9 cellular contexts compared by ENCODE assay signal in the genomic region with DNA sequence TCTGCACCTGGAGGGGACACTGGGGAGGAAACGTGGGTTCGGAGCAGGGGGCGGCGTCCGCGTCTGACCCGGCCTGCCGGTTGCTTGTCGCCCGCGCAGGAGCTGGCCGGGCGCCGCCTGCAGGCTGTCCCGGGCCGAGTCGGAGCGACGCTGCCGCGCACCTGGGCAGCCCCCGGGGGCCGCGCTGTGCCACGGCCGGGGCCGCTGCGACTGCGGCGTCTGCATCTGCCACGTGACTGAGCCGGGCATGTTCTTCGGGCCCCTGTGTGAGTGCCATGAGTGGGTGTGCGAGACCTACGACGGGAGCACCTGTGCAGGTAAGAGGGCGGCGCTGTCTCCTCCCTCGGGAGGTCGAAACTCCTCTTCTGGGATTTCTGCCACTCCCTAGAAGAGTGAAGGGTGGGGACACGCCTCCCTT. TPM values are rescaled to one million over a fixed set of nuclear protein-coding genes. Genes with fewer than 3 reads are reported as not detected.
DNase-seq lines count a peak whose midpoint lies in the region; ATAC-seq and TF ChIP-seq lines count a peak whose summit lies in the region.
"Had no signal": no experiment of that assay in that cellular context is flagged by ENCODE, and none has a peak within 500 bp of the region (broad histone marks: within the 10 kb centered on the region; RNA-seq: fewer than 3 reads in every experiment).

No MANE protein-coding gene starts in this region.

- TF ChIP-seq CTCF in endothelial cell (IDR thresholded peaks at IDR 0.05; ENCODE audit: unreplicated experiment), result no peak
- no peak for TF ChIP-seq CTCF in parathyroid adenoma (IDR thresholded peaks at IDR 0.05)

- no peak overlapping the region for H3K9ac ChIP-seq in parathyroid adenoma

- no peaks in the 10 kb centered on the region for H3K36me3 ChIP-seq in parathyroid adenoma (ENCODE audit: control insufficient read depth, insufficient read depth, low read length)
- no peaks in the 10 kb centered on the region for H3K36me3 ChIP-seq in naive thymus-derived CD4-positive, alpha-beta T cell (ENCODE audit: control insufficient read depth in 2 of 3, insufficient read depth in 3 of 3, low read length in 3 of 3)

- H2AFZ ChIP-seq in parathyroid adenoma, result peak overlapping the region; percentile 77

- H3K27ac ChIP-seq in parathyroid adenoma, result no peak overlapping the region
- H3K27ac ChIP-seq in naive thymus-derived CD4-positive, alpha-beta T cell (ENCODE audit: low read depth, low read length), result no peak overlapping the region

- CTCF ChIA-PET in naive thymus-derived CD4-positive, alpha-beta T cell (lab: Charles Lee), result no interaction called here

- no peaks in the 10 kb centered on the region for H3K9me3 ChIP-seq in parathyroid adenoma (ENCODE audit: control insufficient read depth, low read length)
- H3K9me3 ChIP-seq in naive thymus-derived CD4-positive, alpha-beta T cell (ENCODE audit: control insufficient read depth in 2 of 3, low read length in 3 of 3), result no peaks in the 10 kb centered on the region

- no peaks in the 10 kb centered on the region for H3K79me2 ChIP-seq in parathyroid adenoma

- H3K27me3 ChIP-seq in parathyroid adenoma (ENCODE audit: control insufficient read depth, insufficient read depth, low read length), result no peaks in the 10 kb centered on the region
- peaks cover 0 to 8% of the 10 kb centered on the region in 2 donors for H3K27me3 ChIP-seq in naive thymus-derived CD4-positive, alpha-beta T cell (ENCODE audit: control insufficient read depth in 2 of 2, insufficient read depth in 2 of 2, low read length in 2 of 2)

- intact Hi-C loops in naive thymus-derived CD4-positive, alpha-beta T cell (cut with micrococcal nuclease), result no loop called here

- no peaks in the 10 kb centered on the region for H3K4me1 ChIP-seq in parathyroid adenoma
- H3K4me1 ChIP-seq in naive thymus-derived CD4-positive, alpha-beta T cell (ENCODE audit: control insufficient read depth in 2 of 2, insufficient read depth in 2 of 2, low read length in 2 of 2), result no peaks in the 10 kb centered on the region

- no peaks in the 10 kb centered on the region for H3K4me1 Mint-ChIP-seq in endothelial cell (ENCODE audit: unreplicated experiment)
- peaks cover 0 to 9% (median 0%) of the 10 kb centered on the region in 7 donors for H3K4me1 Mint-ChIP-seq in naive thymus-derived CD4-positive, alpha-beta T cell
- H3K4me1 Mint-ChIP-seq in stimulated activated naive B cell treated with anti-CD40 and anti-IgM and Interleukin-4, amounts not matched to agents 10 μg/mL and 1 μg/mL and 100 μg/mL, for 72 hours, result no peaks in the 10 kb centered on the region

- peak overlapping the region; percentile 57 for H3K4me3 ChIP-seq in parathyroid adenoma (ENCODE audit: low read depth, low read length)
- no peak overlapping the region for H3K4me3 ChIP-seq in naive thymus-derived CD4-positive, alpha-beta T cell (ENCODE audit: low read length)

- peak; percentile 3 for DNase-seq in DMS 273 (lab: John Stamatoyannopoulos, UW; ENCODE audit: unreplicated experiment)
- no peak for DNase-seq in DMS 273 treated with DMSO at 0.1 percent for 48 hours (lab: John Stamatoyannopoulos, UW)
- DNase-seq in HT1080 (ENCODE audit: low read depth), result peak; percentile 29
- peak; percentile 18 for DNase-seq in endothelial cell (ENCODE audit: low spot score)
- no peak for DNase-seq in naive thymus-derived CD4-positive, alpha-beta T cell
- no peak for DNase-seq in occipital lobe (lab: John Stamatoyannopoulos, UW)
- no peak for DNase-seq in stimulated activated naive B cell treated with anti-CD40 and anti-IgM and Interleukin-4, amounts not matched to agents 10 μg/mL and 1 μg/mL and 100 μg/mL, for 72 hours

- H3K9me3 Mint-ChIP-seq in endothelial cell (ENCODE audit: unreplicated experiment), result no peaks in the 10 kb centered on the region
- H3K9me3 Mint-ChIP-seq in naive thymus-derived CD4-positive, alpha-beta T cell, result peaks cover 0 to 5% (median 0%) of the 10 kb centered on the region in 11 donors
- H3K9me3 Mint-ChIP-seq in stimulated activated naive B cell treated with anti-CD40 and anti-IgM and Interleukin-4, amounts not matched to agents 10 μg/mL and 1 μg/mL and 100 μg/mL, for 72 hours, result peaks cover 0 to 2% of the 10 kb centered on the region in 2 donors

- peak overlapping the region; percentile 91 for H3K4me2 ChIP-seq in parathyroid adenoma (ENCODE audit: low read length)

- H3K36me3 Mint-ChIP-seq in endothelial cell (ENCODE audit: low read depth, unreplicated experiment), result no peaks in the 10 kb centered on the region
- no peaks in the 10 kb centered on the region for H3K36me3 Mint-ChIP-seq in naive thymus-derived CD4-positive, alpha-beta T cell
- no peaks in the 10 kb centered on the region for H3K36me3 Mint-ChIP-seq in stimulated activated naive B cell treated with anti-CD40 and anti-IgM and Interleukin-4, amounts not matched to agents 10 μg/mL and 1 μg/mL and 100 μg/mL, for 72 hours

- H3K27ac Mint-ChIP-seq in endothelial cell (ENCODE audit: unreplicated experiment), result no peak overlapping the region
- no peak overlapping the region for H3K27ac Mint-ChIP-seq in naive thymus-derived CD4-positive, alpha-beta T cell
- no peak overlapping the region for H3K27ac Mint-ChIP-seq in stimulated activated naive B cell treated with anti-CD40 and anti-IgM and Interleukin-4, amounts not matched to agents 10 μg/mL and 1 μg/mL and 100 μg/mL, for 72 hours

- POLR2A ChIA-PET in naive thymus-derived CD4-positive, alpha-beta T cell (lab: Charles Lee), result no interaction called here

- no peak for ATAC-seq in naive thymus-derived CD4-positive, alpha-beta T cell
- ATAC-seq in stimulated activated naive B cell treated with anti-CD40 and anti-IgM and Interleukin-4, amounts not matched to agents 10 μg/mL and 1 μg/mL and 100 μg/mL, for 72 hours (replicated peaks), result no peak

- no peak overlapping the region for H3K4me3 Mint-ChIP-seq in endothelial cell (ENCODE audit: unreplicated experiment)
- peak overlapping the region in 3 of 10 donors; percentile 23 to 54 (median 32) for H3K4me3 Mint-ChIP-seq in naive thymus-derived CD4-positive, alpha-beta T cell
- H3K4me3 Mint-ChIP-seq in stimulated activated naive B cell treated with anti-CD40 and anti-IgM and Interleukin-4, amounts not matched to agents 10 μg/mL and 1 μg/mL and 100 μg/mL, for 72 hours, result no peak overlapping the region

- H3K27me3 Mint-ChIP-seq in endothelial cell (ENCODE audit: unreplicated experiment), result no peaks in the 10 kb centered on the region
- H3K27me3 Mint-ChIP-seq in naive thymus-derived CD4-positive, alpha-beta T cell, result peaks cover 13 to 47% (median 34%) of the 10 kb centered on the region in 5 donors
- H3K27me3 Mint-ChIP-seq in stimulated activated naive B cell treated with anti-CD40 and anti-IgM and Interleukin-4, amounts not matched to agents 10 μg/mL and 1 μg/mL and 100 μg/mL, for 72 hours, result peaks cover 20 to 23% of the 10 kb centered on the region in 2 donors

RNA-seq across cellular contexts. Expression of gene ITGBL1, which starts 1.3 kb away (rescaled TPM):
- 39.5 and 44.0 TPM in 2 replicates for total RNA-seq in HT1080 (2014; rRNA removed; shearing (Covaris generic))
- 39.9 and 51.4 TPM in 2 replicates for polyA plus RNA-seq in HT1080 (2015; cell fraction: cytosol; rRNA removed)
- 87.8 and 96.9 TPM in 2 replicates for polyA plus RNA-seq in HT1080 (2015; cell fraction: nucleus; rRNA removed)
- total RNA-seq in endothelial cell (ENCODE audit: unreplicated experiment), result not detected
- not detected for total RNA-seq in naive thymus-derived CD4-positive, alpha-beta T cell
- polyA plus RNA-seq in naive thymus-derived CD4-positive, alpha-beta T cell, result not detected
- total RNA-seq in occipital lobe, result 1.1 TPM
- total RNA-seq: T-helper 2 cell treated with Interferon-gamma antibody and Interleukin-4, amounts not matched to agents 100 ng/mL and 5 ng/mL, for 36 hours had no signal

RNA-seq across cellular contexts. Expression of gene NALCN, which starts 37.5 kb away (rescaled TPM):
- total RNA-seq in HT1080 (2014; rRNA removed; shearing (Covaris generic)), result 3.1 and 3.3 TPM in 2 replicates
- 4.6 and 5.6 TPM in 2 replicates for polyA plus RNA-seq in HT1080 (2015; cell fraction: cytosol; rRNA removed)
- 3.1 and 4.1 TPM in 2 replicates for polyA plus RNA-seq in HT1080 (2015; cell fraction: nucleus; rRNA removed)
- not detected for total RNA-seq in endothelial cell (ENCODE audit: unreplicated experiment)
- total RNA-seq in naive thymus-derived CD4-positive, alpha-beta T cell, result not detected
- polyA plus RNA-seq in naive thymus-derived CD4-positive, alpha-beta T cell, result not detected
- 28.5 TPM for total RNA-seq in occipital lobe
- total RNA-seq: T-helper 2 cell treated with Interferon-gamma antibody and Interleukin-4, amounts not matched to agents 100 ng/mL and 5 ng/mL, for 36 hours had no signal

Comparison
In these comparisons a context has a peak if more than half of its experiments do, and no peak if none do; other contexts are left out.
1. DNase-seq: peak in DMS 273 (single experiment), HT1080 (single experiment) and endothelial cell (single experiment); none in DMS 273 treated with DMSO at 0.1 percent for 48 hours (single experiment), naive thymus-derived CD4-positive, alpha-beta T cell (0 of 9), occipital lobe (single experiment) and stimulated activated naive B cell treated with anti-CD40 and anti-IgM and Interleukin-4, amounts not matched to agents 10 μg/mL and 1 μg/mL and 100 μg/mL, for 72 hours (single experiment).
2. RNA of gene ITGBL1, which starts 1.3 kb away (total RNA-seq): 39.5 to 44.0 TPM in HT1080; 1.1 TPM in occipital lobe (single experiment), not detected in endothelial cell (single experiment) and not detected in naive thymus-derived CD4-positive, alpha-beta T cell; every median in the first group is over 10 times any median in the second.